11 cellular contexts compared by ENCODE assay signal in genomic region chr18:5297582-5297981, GRCh38. TPM values are rescaled to one million over a fixed set of nuclear protein-coding genes. Genes with fewer than 3 reads are reported as not detected.
DNase-seq lines count a peak whose midpoint lies in the region; ATAC-seq lines count a peak whose summit lies in the region.
"Had no signal": no experiment of that assay in that cellular context is flagged by ENCODE, and none has a peak within 500 bp of the region (broad histone marks: within the 10 kb centered on the region; RNA-seq: fewer than 3 reads in every experiment).

No MANE protein-coding gene starts in this region.

- H3K9ac ChIP-seq in neuronal stem cell (ENCODE audit: low read depth, low read length, poor library complexity), result no peak overlapping the region

- no peak for ATAC-seq in HG02885 (IDR thresholded peaks at IDR 0.05; ENCODE audit: poor library complexity, unreplicated experiment)

- no peak overlapping the region for H2BK12ac ChIP-seq in neuronal stem cell (ENCODE audit: low read length)

- H3K4me3 Mint-ChIP-seq in CD8-positive, alpha-beta memory T cell, result peak overlapping the region; percentile 14 to 97 (median 56)
- no peak overlapping the region for H3K4me3 Mint-ChIP-seq in dendritic cell treated with granulocyte-macrophage colony-stimulating factor and Interleukin-4, amounts not matched to agents 40 ng/mL and 50 ng/mL, for 4 days

- no CpG with 5 or more reads among the region's 12 CpGs for WGBS in neuronal stem cell (ENCODE audit: extremely low coverage in 2 of 2, insufficient read length in 2 of 2, insufficient replicate concordance in 1 of 2), 2 donors

- no peak for DNase-seq in CD8-positive, alpha-beta memory T cell
- DNase-seq in NCI-H510A treated with DMSO at 0.1 percent for 48 hours (lab: John Stamatoyannopoulos, UW), result peak; percentile 94
- no peak for DNase-seq in neuronal stem cell (ENCODE audit: low spot score)
- DNase-seq in NCI-H2107 (lab: John Stamatoyannopoulos, UW), result no peak
- DNase-seq in retina, result no peak
- no peak for DNase-seq in activated CD4-positive, CD25-positive, alpha-beta regulatory T cell (lab: John Stamatoyannopoulos, UW)
- DNase-seq: activated CD4-positive, alpha-beta T cell treated with anti-CD3 and anti-CD28 coated beads, Interleukin-2, amount 50 U/mL, for 48 hours; head of caudate nucleus; mesendoderm had no signal

- H3K36me3 ChIP-seq in CD8-positive, alpha-beta memory T cell (ENCODE audit: insufficient read depth, low read length), result no peaks in the 10 kb centered on the region
- H3K36me3 ChIP-seq in neuronal stem cell (replicated peaks in 1 of 2; ENCODE audit: control insufficient read depth in 2 of 2, insufficient read depth in 2 of 2, low read length in 2 of 2), result peaks cover 0 to 10% of the 10 kb centered on the region in 2 donors

- intact Hi-C loops in dendritic cell treated with granulocyte-macrophage colony-stimulating factor and Interleukin-4, amounts not matched to agents 40 ng/mL and 50 ng/mL, for 4 days (cut with micrococcal nuclease), result loop anchor here (10.0 kb wide), 4 partner anchors 117 to 287 kb away; no protein-coding TSS in a partner anchor

- H3K4me1 ChIP-seq in CD8-positive, alpha-beta memory T cell (ENCODE audit: insufficient read depth, low read length), result peaks cover 25% of the 10 kb centered on the region
- H3K4me1 ChIP-seq in neuronal stem cell (ENCODE audit: control insufficient read depth in 2 of 2, insufficient read depth in 1 of 2, low read depth in 1 of 2, low read length in 2 of 2), result peaks cover 5 to 13% of the 10 kb centered on the region in 2 donors

- H2BK15ac ChIP-seq in neuronal stem cell (ENCODE audit: low read length), result no peak overlapping the region

- peaks cover 3 to 22% of the 10 kb centered on the region in 2 donors for H3K27me3 Mint-ChIP-seq in CD8-positive, alpha-beta memory T cell
- peaks cover 3% of the 10 kb centered on the region for H3K27me3 Mint-ChIP-seq in dendritic cell treated with granulocyte-macrophage colony-stimulating factor and Interleukin-4, amounts not matched to agents 40 ng/mL and 50 ng/mL, for 4 days

- H3K4me3 ChIP-seq in CD8-positive, alpha-beta memory T cell (ENCODE audit: low read length), result no peak overlapping the region
- H3K4me3 ChIP-seq in neuronal stem cell (ENCODE audit: low read length in 2 of 2), result peak overlapping the region in 1 of 2 donors; percentile 92

- H3K27ac ChIP-seq in CD8-positive, alpha-beta memory T cell (ENCODE audit: low read depth, low read length), result no peak overlapping the region
- no peak overlapping the region for H3K27ac ChIP-seq in neuronal stem cell (replicated peaks; ENCODE audit: low read length)

- H2AK5ac ChIP-seq in neuronal stem cell (ENCODE audit: low read depth, low read length), result no peak overlapping the region

- H3K4me2 ChIP-seq in neuronal stem cell (ENCODE audit: insufficient read depth, low read length, poor library complexity, severe bottlenecking), result no peak overlapping the region

- H4K91ac ChIP-seq in neuronal stem cell (ENCODE audit: low read depth, low read length, poor library complexity), result no peak overlapping the region

- H3K23ac ChIP-seq in neuronal stem cell (ENCODE audit: low read depth, low read length, poor library complexity), result no peak overlapping the region

- no peaks in the 10 kb centered on the region for H3K9me3 Mint-ChIP-seq in CD8-positive, alpha-beta memory T cell
- H3K9me3 Mint-ChIP-seq in dendritic cell treated with granulocyte-macrophage colony-stimulating factor and Interleukin-4, amounts not matched to agents 40 ng/mL and 50 ng/mL, for 4 days, result no peaks in the 10 kb centered on the region

- H4K8ac ChIP-seq in neuronal stem cell (ENCODE audit: low read depth, low read length), result no peak overlapping the region

- no peak overlapping the region for H3K14ac ChIP-seq in neuronal stem cell (ENCODE audit: low read length)

- H3K4me1 Mint-ChIP-seq in CD8-positive, alpha-beta memory T cell, result peaks cover 29 to 33% (median 32%) of the 10 kb centered on the region in 3 donors
- H3K4me1 Mint-ChIP-seq in dendritic cell treated with granulocyte-macrophage colony-stimulating factor and Interleukin-4, amounts not matched to agents 40 ng/mL and 50 ng/mL, for 4 days (ENCODE audit: low read depth), result peaks cover 23% of the 10 kb centered on the region

- H3K27me3 ChIP-seq in CD8-positive, alpha-beta memory T cell (ENCODE audit: insufficient read depth, low read length, poor library complexity, severe bottlenecking), result no peaks in the 10 kb centered on the region
- peaks cover 0 to 10% (median 2%) of the 10 kb centered on the region in 3 experiments for H3K27me3 ChIP-seq in neuronal stem cell (ENCODE audit: control insufficient read depth in 3 of 3, insufficient read depth in 3 of 3, low read depth in 1 of 3, low read length in 3 of 3)

- no peak overlapping the region for H2BK120ac ChIP-seq in neuronal stem cell (ENCODE audit: low read depth, low read length)

- peaks cover 0 to 19% (median 0%) of the 10 kb centered on the region in 3 donors for H3K36me3 Mint-ChIP-seq in CD8-positive, alpha-beta memory T cell
- H3K36me3 Mint-ChIP-seq in dendritic cell treated with granulocyte-macrophage colony-stimulating factor and Interleukin-4, amounts not matched to agents 40 ng/mL and 50 ng/mL, for 4 days (ENCODE audit: low read depth), result peaks cover 11% of the 10 kb centered on the region

- no peaks in the 10 kb centered on the region for H3K9me3 ChIP-seq in CD8-positive, alpha-beta memory T cell (ENCODE audit: low read length)
- no peaks in the 10 kb centered on the region for H3K9me3 ChIP-seq in neuronal stem cell (replicated peaks in 1 of 2; ENCODE audit: control insufficient read depth in 2 of 2, insufficient read depth in 1 of 2, low read depth in 1 of 2, low read length in 2 of 2)

- POLR2A ChIA-PET in CD8-positive, alpha-beta memory T cell (lab: Charles Lee), result interaction anchor here (1.7 to 5.1 kb wide), 3 partner anchors 8 to 60 kb away, joined by 4 to 136 read pairs (median 18); no protein-coding TSS in a partner anchor

- CTCF ChIA-PET in CD8-positive, alpha-beta memory T cell (lab: Charles Lee), result interaction anchor here (5.6 kb wide), 1 partner anchor 60 kb away, joined by 50 read pairs; no protein-coding TSS in a partner anchor

- H2AFZ ChIP-seq in neuronal stem cell (ENCODE audit: low read length), result peak overlapping the region; percentile 99

- H3K79me1 ChIP-seq in neuronal stem cell (ENCODE audit: low read depth, low read length), result no peaks in the 10 kb centered on the region

- no peak overlapping the region for H3K18ac ChIP-seq in neuronal stem cell (ENCODE audit: low read length)

- peak overlapping the region in 7 of 8 donors; percentile 44 to 99 (median 95) for H3K27ac Mint-ChIP-seq in CD8-positive, alpha-beta memory T cell
- peak overlapping the region; percentile 99 for H3K27ac Mint-ChIP-seq in dendritic cell treated with granulocyte-macrophage colony-stimulating factor and Interleukin-4, amounts not matched to agents 40 ng/mL and 50 ng/mL, for 4 days

- no peak overlapping the region for H2BK5ac ChIP-seq in neuronal stem cell (ENCODE audit: low read length)

- no peak overlapping the region for H3K4ac ChIP-seq in neuronal stem cell (ENCODE audit: low read length)

RNA-seq across cellular contexts. Expression of gene ZBTB14, which starts 2.1 kb away (rescaled TPM):
- total RNA-seq in CD8-positive, alpha-beta memory T cell, result 10 to 100 TPM; 21.1 to 22.2 TPM
- 14.8 TPM for polyA plus RNA-seq in CD8-positive, alpha-beta memory T cell
- 8.0 TPM for polyA plus RNA-seq in neuronal stem cell (2013, experiment 1 of 2)
- 7.7 TPM for polyA plus RNA-seq in neuronal stem cell (2013, experiment 2 of 2)
